21 cellular contexts compared by ENCODE assay signal in the genomic region with DNA sequence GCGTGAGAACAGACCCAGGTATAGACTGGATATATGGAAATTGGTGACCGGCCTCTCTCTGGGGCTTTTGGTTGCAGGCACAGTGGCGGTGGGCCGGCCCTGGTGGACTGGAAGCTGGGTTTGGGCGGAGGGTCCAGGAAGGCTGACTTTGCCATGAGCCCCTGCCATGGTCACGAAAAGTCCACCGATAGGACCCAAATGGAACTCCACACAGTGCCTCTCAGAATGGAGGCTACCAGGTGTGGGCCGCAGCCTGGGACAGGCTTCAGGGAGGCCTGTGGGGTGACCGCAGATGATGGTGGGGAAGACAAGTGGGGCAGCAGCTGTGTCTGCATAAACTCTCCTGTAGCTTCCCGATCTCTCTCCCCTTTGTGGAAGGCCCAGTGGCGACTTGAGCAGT.
"Had no signal": no experiment of that assay in that cellular context is flagged by ENCODE, and none has a peak within 500 bp of the region (broad histone marks: within the 10 kb centered on the region; RNA-seq: fewer than 3 reads in every experiment).

No MANE protein-coding gene starts in this region.

- H3K27ac ChIP-seq: epithelial cell of prostate, esophagus muscularis mucosa, gastrocnemius medialis, heart right ventricle, left lung, lower lobe of right lung, testis, tibial nerve, upper lobe of right lung, vagina had no signal

- H3K4me2 ChIP-seq: smooth muscle cell had no signal

- H3K27me3 Mint-ChIP-seq: stimulated activated naive CD8-positive, alpha-beta T cell treated with anti-CD3 and anti-CD28 coated beads, Interleukin-15, Interleukin-2, amounts not matched to agents 100 ng/mL and 50 ng/mL, for 24 hours had no signal

- H3K27ac Mint-ChIP-seq: memory B cell; natural killer cell treated with Interleukin-12 subunit alpha and Interleukin-12 subunit beta and Interleukin-15 and Interleukin-18, amount 100 ng/mL, for 72 hours; stimulated activated memory B cell treated with anti-CD40 and anti-IgM and Interleukin-4, amounts not matched to agents 10 μg/mL and 1 μg/mL and 100 μg/mL, for 72 hours; stimulated activated naive CD8-positive, alpha-beta T cell treated with anti-CD3 and anti-CD28 coated beads, Interleukin-15, Interleukin-2, amounts not matched to agents 100 ng/mL and 50 ng/mL, for 24 hours had no signal

- H3K36me3 ChIP-seq: esophagus muscularis mucosa, gastrocnemius medialis, heart right ventricle, left lung, lower lobe of right lung, tibial nerve, upper lobe of right lung, vagina had no signal

- H3K4me1 ChIP-seq: gastrocnemius medialis, heart right ventricle, left lung, lower lobe of right lung, testis, tibial nerve, upper lobe of right lung, vagina had no signal

- H3K27me3 ChIP-seq: testis, vagina had no signal

- H3K4me1 Mint-ChIP-seq: stimulated activated memory B cell treated with anti-CD40 and anti-IgM and Interleukin-4, amounts not matched to agents 10 μg/mL and 1 μg/mL and 100 μg/mL, for 72 hours had no signal

- H3K4me3 Mint-ChIP-seq: memory B cell; natural killer cell treated with Interleukin-12 subunit alpha and Interleukin-12 subunit beta and Interleukin-15 and Interleukin-18, amount 100 ng/mL, for 72 hours; stimulated activated memory B cell treated with anti-CD40 and anti-IgM and Interleukin-4, amounts not matched to agents 10 μg/mL and 1 μg/mL and 100 μg/mL, for 72 hours; stimulated activated naive CD8-positive, alpha-beta T cell treated with anti-CD3 and anti-CD28 coated beads, Interleukin-15, Interleukin-2, amounts not matched to agents 100 ng/mL and 50 ng/mL, for 24 hours had no signal

- H3K4me3 ChIP-seq: esophagus muscularis mucosa, gastrocnemius medialis, heart right ventricle, left lung, lower lobe of right lung, smooth muscle cell, testis, tibial nerve, upper lobe of right lung, vagina had no signal

- H3K9me3 ChIP-seq: gastrocnemius medialis, heart right ventricle, left lung, lower lobe of right lung, testis, upper lobe of right lung, vagina had no signal

- ATAC-seq: gastrocnemius medialis; heart right ventricle; left lung; lower lobe of right lung; natural killer cell treated with Interleukin-12 subunit alpha and Interleukin-12 subunit beta and Interleukin-15 and Interleukin-18, amount 100 ng/mL, for 72 hours; right cardiac atrium; stimulated activated memory B cell treated with anti-CD40 and anti-IgM and Interleukin-4, amounts not matched to agents 10 μg/mL and 1 μg/mL and 100 μg/mL, for 72 hours; upper lobe of right lung had no signal

- DNase-seq: effector memory CD4-positive, alpha-beta T cell; heart right ventricle; hypothalamus; islet precursor cell; lower lobe of right lung; midbrain; right cardiac atrium; stimulated activated CD4-positive, alpha-beta T cell treated with anti-CD3 and anti-CD28 coated beads, Interleukin-4, amount 100 ng/mL, for 24 hours; testis; upper lobe of right lung had no signal

- H3K36me3 Mint-ChIP-seq: natural killer cell treated with Interleukin-12 subunit alpha and Interleukin-12 subunit beta and Interleukin-15 and Interleukin-18, amount 100 ng/mL, for 72 hours; stimulated activated memory B cell treated with anti-CD40 and anti-IgM and Interleukin-4, amounts not matched to agents 10 μg/mL and 1 μg/mL and 100 μg/mL, for 72 hours had no signal

- H3K9me3 Mint-ChIP-seq: natural killer cell treated with Interleukin-12 subunit alpha and Interleukin-12 subunit beta and Interleukin-15 and Interleukin-18, amount 100 ng/mL, for 72 hours; stimulated activated naive CD8-positive, alpha-beta T cell treated with anti-CD3 and anti-CD28 coated beads, Interleukin-15, Interleukin-2, amounts not matched to agents 100 ng/mL and 50 ng/mL, for 24 hours had no signal
